9 cellular contexts compared by ENCODE assay signal in the genomic region with DNA sequence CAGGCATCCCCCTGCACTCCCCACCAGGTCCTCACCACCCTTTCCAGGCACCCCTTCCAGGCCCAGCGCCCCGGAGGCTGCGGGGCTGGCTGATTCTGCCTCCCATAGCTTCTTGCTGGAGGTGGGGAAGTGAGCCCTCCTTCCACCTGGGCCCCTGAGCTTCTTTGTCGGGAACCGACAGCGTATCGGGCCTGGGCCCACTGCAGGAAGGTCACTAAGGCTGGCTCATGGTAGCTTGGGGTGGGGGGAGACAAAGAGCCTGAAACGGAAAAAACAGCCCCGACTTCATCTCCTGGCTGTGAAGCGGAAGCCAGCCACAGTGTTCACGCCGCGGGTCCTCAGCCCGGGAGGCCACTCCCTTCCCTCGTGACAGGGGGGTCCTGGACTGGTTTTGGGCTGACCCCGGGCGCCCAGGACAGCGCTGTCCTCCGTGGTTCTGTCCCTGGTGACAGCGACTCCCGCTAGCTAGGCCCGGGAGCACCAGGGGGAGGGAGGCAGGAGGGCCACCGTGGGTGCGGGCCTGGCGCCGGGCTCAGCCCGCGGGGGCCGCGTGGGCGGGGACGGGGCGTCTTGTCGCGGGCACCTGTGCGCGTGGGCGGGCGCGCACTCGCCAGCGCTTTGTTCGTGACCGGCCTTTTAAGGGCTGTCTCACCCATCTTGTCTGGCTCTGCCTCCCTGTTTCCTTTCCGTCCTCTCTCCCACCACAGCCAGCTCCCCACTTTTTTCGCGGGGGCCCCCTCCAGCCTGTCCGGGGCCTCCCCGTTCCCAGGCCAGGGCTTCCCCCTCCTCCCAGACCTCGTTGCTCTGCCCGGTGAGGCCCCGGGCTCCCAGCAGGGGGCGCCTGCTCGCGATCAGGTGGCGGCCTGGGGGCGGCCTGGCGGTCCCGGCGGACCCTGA.
A peak's percentile ranks its signal among the peaks of the same experiment; 100 is the strongest.
DNase-seq lines count a peak whose midpoint lies in the region; ATAC-seq, FAIRE-seq and TF ChIP-seq lines count a peak whose summit lies in the region.
"Had no signal": no experiment of that assay in that cellular context is flagged by ENCODE, and none has a peak within 500 bp of the region (broad histone marks: within the 10 kb centered on the region; RNA-seq: fewer than 3 reads in every experiment).

No MANE protein-coding gene starts in this region.

- peak overlapping the region; percentile 74 for H4K8ac ChIP-seq in trophoblast cell (ENCODE audit: low read depth, low read length)

- peak overlapping the region; percentile 33 for H3K4ac ChIP-seq in trophoblast cell (ENCODE audit: low read depth, low read length)

- H3K27me3 ChIP-seq in KMS-11 (ENCODE audit: insufficient read depth, low read depth) = no peaks in the 10 kb centered on the region
- H3K27me3 ChIP-seq in trophoblast cell (ENCODE audit: insufficient read depth, low read length) = no peaks in the 10 kb centered on the region

- DNase-seq in GM12892 (ENCODE audit: insufficient read length) = peak; percentile 81
- peak; percentile 43 to 68 (median 49) for DNase-seq in activated naive CD4-positive, alpha-beta T cell (lab: John Stamatoyannopoulos, UW)
- DNase-seq in head of caudate nucleus = peak in 37 of 42 donors; percentile 48 to 84 (median 73)
- no peak for DNase-seq in trophoblast cell
- no peak for DNase-seq in type B pancreatic cell (ENCODE audit: extremely low spot score, unreplicated experiment)
- DNase-seq in NOMO-1 treated with DMSO at 0.1 percent for 48 hours (lab: John Stamatoyannopoulos, UW; ENCODE audit: unreplicated experiment) = no peak

- no peaks in the 10 kb centered on the region for H3K9me3 Mint-ChIP-seq in type B pancreatic cell

- TF ChIP-seq POLR2A in GM12892 (IDR thresholded peaks at IDR 0.05; ENCODE audit: low read depth, low read length) = peak; percentile 32; the same call in 1 of the 2 replicates

- peak overlapping the region; percentile 17 for H2BK12ac ChIP-seq in trophoblast cell (ENCODE audit: low read length)

- no peak overlapping the region for H3K23ac ChIP-seq in trophoblast cell (ENCODE audit: low read length)

- FAIRE-seq in GM12892 (lab: Jason Lieb, UNC) = peak; percentile 92

- H2BK5ac ChIP-seq in trophoblast cell (ENCODE audit: low read depth, low read length, poor library complexity) = no peak overlapping the region

- no peaks in the 10 kb centered on the region for H3K79me2 ChIP-seq in KMS-11 (ENCODE audit: insufficient read depth, low read depth)
- no peaks in the 10 kb centered on the region for H3K79me2 ChIP-seq in trophoblast cell (ENCODE audit: control insufficient read depth, insufficient read depth, low read length, poor library complexity)

- H3K14ac ChIP-seq in trophoblast cell (ENCODE audit: low read length) = peak overlapping the region; percentile 36

- peak overlapping the region; percentile 5 for H2AK5ac ChIP-seq in trophoblast cell (ENCODE audit: low read length)

- no CpG with 5 or more reads among the region's 60 CpGs for WGBS in trophoblast cell (ENCODE audit: extremely low coverage, insufficient coverage, insufficient read length)

- ATAC-seq in GM18519 (IDR thresholded peaks at IDR 0.05; ENCODE audit: low FRiP score, unreplicated experiment) = no peak
- ATAC-seq: Panc1 had no signal

- H3K36me3 Mint-ChIP-seq in type B pancreatic cell = peaks cover 23% of the 10 kb centered on the region

- H4K12ac ChIP-seq in trophoblast cell (ENCODE audit: low read depth, low read length) = peak overlapping the region; percentile 73

- TF ChIP-seq CTCF in KMS-11 (conservative IDR thresholded peaks at IDR 0.05; ENCODE audit: low read depth, low read length) (0 out of 2 replicates have a peak, but pooled peaks have one; percentile 25), type B pancreatic cell (conservative IDR thresholded peaks at IDR 0.05) (peak; percentile 80)

- H3K9ac ChIP-seq in KMS-11 = no peak overlapping the region
- no peak overlapping the region for H3K9ac ChIP-seq in trophoblast cell (ENCODE audit: low read length)

- H3K18ac ChIP-seq in trophoblast cell (ENCODE audit: low read length) = peak overlapping the region; percentile 27

- no peak overlapping the region for H3K27ac ChIP-seq in KMS-11
- no peak overlapping the region for H3K27ac ChIP-seq in trophoblast cell (ENCODE audit: low read depth, low read length)

- peak overlapping the region; percentile 50 for H4K91ac ChIP-seq in trophoblast cell (ENCODE audit: low read depth, low read length)

- H3K27ac Mint-ChIP-seq in type B pancreatic cell = no peak overlapping the region

- H3K79me1 ChIP-seq in trophoblast cell (ENCODE audit: low read length) = peaks cover 7% of the 10 kb centered on the region

- peak overlapping the region; percentile 64 for H2BK120ac ChIP-seq in trophoblast cell (ENCODE audit: insufficient read depth, low read length, poor library complexity)

- H3K27me3 Mint-ChIP-seq in type B pancreatic cell = no peaks in the 10 kb centered on the region

- H3K4me3 Mint-ChIP-seq in type B pancreatic cell = no peak overlapping the region

- peaks cover 16% of the 10 kb centered on the region for H3K4me1 ChIP-seq in KMS-11 (ENCODE audit: low read depth, poor library complexity, severe bottlenecking)
- peaks cover 7 to 11% of the 10 kb centered on the region in 2 experiments for H3K4me1 ChIP-seq in trophoblast cell (ENCODE audit: control insufficient read depth in 1 of 2, insufficient read depth in 2 of 2, low read length in 2 of 2)

- H3K9me3 ChIP-seq in trophoblast cell (ENCODE audit: insufficient read depth, low read depth, low read length) = no peaks in the 10 kb centered on the region

- H3K4me3 ChIP-seq in KMS-11 (IDR thresholded peaks at IDR 0.05; ENCODE audit: insufficient read depth, low read depth, low read length) (no peak overlapping the region), trophoblast cell (ENCODE audit: low read depth, low read length) (no peak overlapping the region)

- H3K4me1 Mint-ChIP-seq in type B pancreatic cell (ENCODE audit: unreplicated experiment) = peaks cover 34% of the 10 kb centered on the region

- H4K20me1 ChIP-seq in KMS-11 (ENCODE audit: insufficient read depth) = no peaks in the 10 kb centered on the region

- intact Hi-C loops in head of caudate nucleus (cut with DNase I) = no loop called here

- H3K4me2 ChIP-seq in KMS-11 (no peak overlapping the region), trophoblast cell (ENCODE audit: low read length) (peak overlapping the region; percentile 72)

- H2AFZ ChIP-seq in KMS-11 (ENCODE audit: low read depth) (no peak overlapping the region), trophoblast cell (ENCODE audit: insufficient read depth, low read length, poor library complexity) (peak overlapping the region; percentile 31)

- H3K36me3 ChIP-seq in KMS-11 (ENCODE audit: insufficient read depth) (no peaks in the 10 kb centered on the region), trophoblast cell (ENCODE audit: control insufficient read depth in 1 of 2, insufficient read depth in 2 of 2, low read length in 2 of 2) (no peaks in the 10 kb centered on the region)

Comparison
In these comparisons a context has a peak if more than half of its experiments do, and no peak if none do; other contexts are left out.
1. DNase-seq: peak in GM12892 (single experiment), activated naive CD4-positive, alpha-beta T cell (4 of 4) and head of caudate nucleus (37 of 42); none in trophoblast cell (0 of 2), type B pancreatic cell (single experiment) and NOMO-1 treated with DMSO at 0.1 percent for 48 hours (single experiment).